ENCODE assay signal across 19 cellular contexts in genomic region chr4:174177536-174177935, GRCh38.
A peak's percentile ranks its signal among the peaks of the same experiment; 100 is the strongest.
DNase-seq lines count a peak whose midpoint lies in the region.
"Had no signal": no experiment of that assay in that cellular context is flagged by ENCODE, and none has a peak within 500 bp of the region (broad histone marks: within the 10 kb centered on the region; RNA-seq: fewer than 3 reads in every experiment).

No MANE protein-coding gene starts in this region.

- H3K9me3 Mint-ChIP-seq in CD4-positive, alpha-beta memory T cell = peaks cover 0 to 2% (median 0%) of the 10 kb centered on the region in 8 donors
- H3K9me3 Mint-ChIP-seq: CD8-positive, alpha-beta memory T cell had no signal

- no peaks in the 10 kb centered on the region for H3K4me1 Mint-ChIP-seq in CD4-positive, alpha-beta memory T cell
- H3K4me1 Mint-ChIP-seq: B cell; CD4-positive, CD25-positive, alpha-beta regulatory T cell; CD8-positive, alpha-beta memory T cell had no signal

- no peaks in the 10 kb centered on the region for H3K27me3 ChIP-seq in mesenchymal stem cell (ENCODE audit: control insufficient read depth in 1 of 2, insufficient read depth in 1 of 2, low read length in 2 of 2)
- no peaks in the 10 kb centered on the region for H3K27me3 ChIP-seq in CD4-positive, alpha-beta memory T cell (ENCODE audit: insufficient read depth, low read length)
- H3K27me3 ChIP-seq: BLaER1 had no signal

- H3K4me3 ChIP-seq in mesenchymal stem cell (ENCODE audit: insufficient read depth in 1 of 2, low read depth in 1 of 2, low read length in 2 of 2) = no peak overlapping the region
- no peak overlapping the region for H3K4me3 ChIP-seq in CD4-positive, alpha-beta memory T cell (ENCODE audit: low read length in 2 of 2)
- H3K4me3 ChIP-seq: BLaER1, GM23248 had no signal

- no peak overlapping the region for H3K4me3 Mint-ChIP-seq in CD4-positive, alpha-beta memory T cell
- H3K4me3 Mint-ChIP-seq: B cell; CD4-positive, CD25-positive, alpha-beta regulatory T cell; CD8-positive, alpha-beta memory T cell had no signal

- no peak overlapping the region for H3K4me2 ChIP-seq in mesenchymal stem cell (ENCODE audit: low read length, poor library complexity, severe bottlenecking)
- H3K4me2 ChIP-seq: BLaER1 had no signal

- H2AFZ ChIP-seq in mesenchymal stem cell (ENCODE audit: low read depth, low read length) = no peak overlapping the region
- H2AFZ ChIP-seq: GM23248 had no signal

- H3K36me3 Mint-ChIP-seq in CD4-positive, alpha-beta memory T cell = no peaks in the 10 kb centered on the region
- H3K36me3 Mint-ChIP-seq: CD4-positive, CD25-positive, alpha-beta regulatory T cell; CD8-positive, alpha-beta memory T cell had no signal

- no peak overlapping the region for H2BK5ac ChIP-seq in mesenchymal stem cell (ENCODE audit: low read depth, low read length, poor library complexity, severe bottlenecking)

- H3K14ac ChIP-seq in mesenchymal stem cell (ENCODE audit: low read length in 2 of 2) = no peak overlapping the region

- H2BK15ac ChIP-seq in mesenchymal stem cell (ENCODE audit: low read depth, poor library complexity, severe bottlenecking) = no peak overlapping the region

- H2BK120ac ChIP-seq in mesenchymal stem cell (ENCODE audit: low read depth, low read length) = no peak overlapping the region

- WGBS in mesenchymal stem cell = no CpG with 5 or more reads among the region's 1 CpG

- H3K9me3 ChIP-seq in mesenchymal stem cell (ENCODE audit: control insufficient read depth, low read length) = no peaks in the 10 kb centered on the region
- H3K9me3 ChIP-seq in CD4-positive, alpha-beta memory T cell (ENCODE audit: control insufficient read depth in 1 of 2, low read length in 2 of 2) = no peaks in the 10 kb centered on the region
- H3K9me3 ChIP-seq: BLaER1 had no signal

- no peak overlapping the region for H3K9ac ChIP-seq in mesenchymal stem cell (ENCODE audit: low read length)
- H3K9ac ChIP-seq: BLaER1, GM23248 had no signal

- H3K23ac ChIP-seq in mesenchymal stem cell (ENCODE audit: low read length in 2 of 2) = no peak overlapping the region

- no peaks in the 10 kb centered on the region for H3K36me3 ChIP-seq in mesenchymal stem cell (ENCODE audit: control insufficient read depth in 1 of 2, insufficient read depth in 2 of 2, low read depth in 1 of 2, low read length in 2 of 2)
- H3K36me3 ChIP-seq in CD4-positive, alpha-beta memory T cell (ENCODE audit: insufficient read depth, low read length) = no peaks in the 10 kb centered on the region
- H3K36me3 ChIP-seq: BLaER1 had no signal

- H4K8ac ChIP-seq in mesenchymal stem cell (ENCODE audit: low read length) = no peak overlapping the region

- no peaks in the 10 kb centered on the region for H3K4me1 ChIP-seq in mesenchymal stem cell (ENCODE audit: control insufficient read depth, insufficient read depth, low read depth, low read length)
- no peaks in the 10 kb centered on the region for H3K4me1 ChIP-seq in CD4-positive, alpha-beta memory T cell (ENCODE audit: insufficient read depth, low read length)
- H3K4me1 ChIP-seq: BLaER1 had no signal

- H2AK5ac ChIP-seq in mesenchymal stem cell (ENCODE audit: low read length, severe bottlenecking) = no peak overlapping the region

- DNase-seq in NCI-H510A treated with DMSO at 0.1 percent for 48 hours (lab: John Stamatoyannopoulos, UW) (peak; percentile 84), NCI-H510A (lab: John Stamatoyannopoulos, UW) (no peak), DMS53 (lab: John Stamatoyannopoulos, UW) (peak; percentile 56), amniotic epithelial cell (ENCODE audit: low read depth) (peak; percentile 74), mesenchymal stem cell (peak; percentile 55), substantia nigra (lab: John Stamatoyannopoulos, UW) (no peak)
- DNase-seq in activated CD4-positive, alpha-beta T cell treated with anti-CD3 and anti-CD28 coated beads for 1 hour = no peak
- DNase-seq in CD4-positive, alpha-beta memory T cell = no peak
- DNase-seq: CD4-positive, CD25-positive, alpha-beta regulatory T cell; CD8-positive, alpha-beta memory T cell; DMS 273 treated with DMSO at 0.1 percent for 48 hours; DND-41; GM23248; H7; HCEC 1CT had no signal

- H3K18ac ChIP-seq in mesenchymal stem cell (ENCODE audit: low read depth in 1 of 2, low read length in 2 of 2) = no peak overlapping the region

- intact Hi-C loops in CD4-positive, alpha-beta memory T cell (cut with micrococcal nuclease) = no loop called here

- H4K91ac ChIP-seq in mesenchymal stem cell (ENCODE audit: low read length) = no peak overlapping the region

- no peak overlapping the region for H3K27ac Mint-ChIP-seq in CD4-positive, alpha-beta memory T cell
- H3K27ac Mint-ChIP-seq: B cell; CD4-positive, CD25-positive, alpha-beta regulatory T cell; CD8-positive, alpha-beta memory T cell had no signal

- no peaks in the 10 kb centered on the region for H3K79me1 ChIP-seq in mesenchymal stem cell (replicated peaks; ENCODE audit: low read length, poor library complexity, severe bottlenecking)

- H3K27ac ChIP-seq in mesenchymal stem cell (ENCODE audit: low read length, poor library complexity, severe bottlenecking) = no peak overlapping the region
- no peak overlapping the region for H3K27ac ChIP-seq in CD4-positive, alpha-beta memory T cell (ENCODE audit: low read depth, low read length)
- H3K27ac ChIP-seq in substantia nigra (ENCODE audit: low read depth, low read length, poor library complexity, severe bottlenecking) = no peak overlapping the region
- H3K27ac ChIP-seq: 22Rv1, BLaER1, C4-2B, GM23248 had no signal

- peaks cover 11 to 12% of the 10 kb centered on the region in 2 donors for H3K27me3 Mint-ChIP-seq in CD4-positive, alpha-beta memory T cell

- POLR2A ChIA-PET in CD4-positive, alpha-beta memory T cell (lab: Charles Lee; ENCODE audit: partially characterized antibody) = no interaction called here

- H3K4ac ChIP-seq in mesenchymal stem cell (ENCODE audit: low read depth in 1 of 2, low read length in 2 of 2) = no peak overlapping the region

- CTCF ChIA-PET in CD4-positive, alpha-beta memory T cell (lab: Charles Lee; ENCODE audit: partially characterized antibody) = no interaction called here

- no peak overlapping the region for H2BK12ac ChIP-seq in mesenchymal stem cell (ENCODE audit: low read length in 2 of 2)

Comparison
In these comparisons a context has a peak if more than half of its experiments do, and no peak if none do; other contexts are left out.
1. DNase-seq: peak in NCI-H510A treated with DMSO at 0.1 percent for 48 hours (single experiment), DMS53 (single experiment), amniotic epithelial cell (single experiment) and mesenchymal stem cell (single experiment); none in NCI-H510A (single experiment), activated CD4-positive, alpha-beta T cell treated with anti-CD3 and anti-CD28 coated beads for 1 hour (single experiment), CD4-positive, alpha-beta memory T cell (0 of 5) and substantia nigra (0 of 49).